Comparison of ENCODE assay signal across 33 cellular contexts in genomic region chr15:66633346-66633745, GRCh38.
DNase-seq lines count a peak whose midpoint lies in the region; ATAC-seq and TF ChIP-seq lines count a peak whose summit lies in the region.
"Had no signal": no experiment of that assay in that cellular context is flagged by ENCODE, and none has a peak within 500 bp of the region (broad histone marks: within the 10 kb centered on the region; RNA-seq: fewer than 3 reads in every experiment).

No MANE protein-coding gene starts in this region.

- H3K9ac ChIP-seq in colonic mucosa (ENCODE audit: low read depth in 2 of 2, low read length in 2 of 2) = no peak overlapping the region

- no peaks in the 10 kb centered on the region for H3K27me3 ChIP-seq in cardiac muscle cell
- no peaks in the 10 kb centered on the region for H3K27me3 ChIP-seq in heart right ventricle
- no peaks in the 10 kb centered on the region for H3K27me3 ChIP-seq in upper lobe of left lung
- H3K27me3 ChIP-seq in colonic mucosa = no peaks in the 10 kb centered on the region
- H3K27me3 ChIP-seq: esophagus squamous epithelium, hepatocyte, pancreas, vagina had no signal

- TF ChIP-seq EP300 in upper lobe of left lung (IDR thresholded peaks at IDR 0.05) = no peak

- TF ChIP-seq CTCF in cardiac muscle cell (IDR thresholded peaks at IDR 0.05; ENCODE audit: low read depth, low read length) = no peak
- no peak for TF ChIP-seq CTCF in heart right ventricle (IDR thresholded peaks at IDR 0.05)
- TF ChIP-seq CTCF in nephron progenitor cell (IDR thresholded peaks at IDR 0.05) = no peak
- TF ChIP-seq CTCF in upper lobe of left lung (IDR thresholded peaks at IDR 0.05) = no peak
- TF ChIP-seq CTCF in colonic mucosa (IDR thresholded peaks at IDR 0.05) = no peak

- intact Hi-C loops in heart right ventricle (cut with DNase I) = no loop called here
- intact Hi-C loops in dendritic cell treated with granulocyte-macrophage colony-stimulating factor and Interleukin-4, amounts not matched to agents 40 ng/mL and 50 ng/mL, for 4 days (cut with micrococcal nuclease) = no loop called here
- intact Hi-C loops in colonic mucosa (cut with DNase I) = no loop called here

- H3K4me1 ChIP-seq in cardiac muscle cell (ENCODE audit: low read depth) = peaks cover 53% of the 10 kb centered on the region
- peaks cover 0 to 36% (median 12%) of the 10 kb centered on the region in 9 donors for H3K4me1 ChIP-seq in heart right ventricle
- peaks cover 21 to 35% (median 25%) of the 10 kb centered on the region in 4 donors for H3K4me1 ChIP-seq in upper lobe of left lung
- no peaks in the 10 kb centered on the region for H3K4me1 ChIP-seq in colonic mucosa
- H3K4me1 ChIP-seq: esophagus squamous epithelium, pancreas, vagina had no signal

- DNase-seq in cardiac muscle cell (ENCODE audit: low read depth in 1 of 2, low spot score in 1 of 2) = no peak
- no peak for DNase-seq in heart right ventricle
- no peak for DNase-seq in nephron progenitor cell
- DNase-seq in upper lobe of left lung = no peak
- DNase-seq in colonic mucosa = no peak
- no peak for DNase-seq in anterior cingulate cortex (lab: John Stamatoyannopoulos, UW)
- DNase-seq in kidney glomerular epithelial cell (lab: John Stamatoyannopoulos, UW) = no peak
- DNase-seq: activated CD4-positive, alpha-beta T cell treated with anti-CD3 and anti-CD28 coated beads, Interleukin-2, amount 50 U/mL, for 4 hours; activated CD4-positive, CD25-positive, alpha-beta regulatory T cell; activated naive CD4-positive, alpha-beta T cell treated with Interleukin-2 at 50 U/mL for 16 hours; activated T-cell treated with anti-CD3 and anti-CD28 coated beads, Interleukin-2, amount 50 U/mL, for 72 hours; CD4-positive, alpha-beta memory T cell; effector memory CD8-positive, alpha-beta T cell; esophagus squamous epithelium; foreskin melanocyte; left colon; naive thymus-derived CD4-positive, alpha-beta T cell; NCI-H1092 treated with DMSO at 0.1 percent for 48 hours; NCI-H1930; NCI-H526; NK-92 treated with Interleukin-12 subunit alpha and Interleukin-12 subunit beta, amount 100 ng/mL, for 24 hours; pancreas; PC-9; retina; SHP77 treated with DMSO at 0.1 percent for 48 hours; stimulated activated CD4-positive, alpha-beta T cell treated with anti-CD3 and anti-CD28 coated beads, Interleukin-2, amount 100 ng/mL, for 24 hours; substantia nigra; SW 1271 had no signal

- H3K27me3 Mint-ChIP-seq in dendritic cell treated with granulocyte-macrophage colony-stimulating factor and Interleukin-4, amounts not matched to agents 40 ng/mL and 50 ng/mL, for 4 days = peaks cover 6% of the 10 kb centered on the region
- peaks cover 5% of the 10 kb centered on the region for H3K27me3 Mint-ChIP-seq in nephron progenitor cell (ENCODE audit: low read depth, poor library complexity)

- peak overlapping the region; percentile 96 for H3K27ac ChIP-seq in cardiac muscle cell
- peak overlapping the region in 1 of 10 donors; percentile 50 for H3K27ac ChIP-seq in heart right ventricle
- H3K27ac ChIP-seq in upper lobe of left lung = peak overlapping the region; percentile 77 to 87 (median 80)
- H3K27ac ChIP-seq in colonic mucosa = no peak overlapping the region
- H3K27ac ChIP-seq: esophagus squamous epithelium, hepatocyte, pancreas, PC-9, vagina had no signal

- TF ChIP-seq POLR2A in upper lobe of left lung (IDR thresholded peaks at IDR 0.05) = no peak

- H3K36me3 ChIP-seq in cardiac muscle cell = no peaks in the 10 kb centered on the region
- H3K36me3 ChIP-seq in heart right ventricle = no peaks in the 10 kb centered on the region
- no peaks in the 10 kb centered on the region for H3K36me3 ChIP-seq in upper lobe of left lung
- no peaks in the 10 kb centered on the region for H3K36me3 ChIP-seq in colonic mucosa
- H3K36me3 ChIP-seq: esophagus squamous epithelium, pancreas, vagina had no signal

- peaks cover 39% of the 10 kb centered on the region for H3K4me1 Mint-ChIP-seq in dendritic cell treated with granulocyte-macrophage colony-stimulating factor and Interleukin-4, amounts not matched to agents 40 ng/mL and 50 ng/mL, for 4 days (ENCODE audit: low read depth)
- peaks cover 77% of the 10 kb centered on the region for H3K4me1 Mint-ChIP-seq in nephron progenitor cell

- H3K36me3 Mint-ChIP-seq in dendritic cell treated with granulocyte-macrophage colony-stimulating factor and Interleukin-4, amounts not matched to agents 40 ng/mL and 50 ng/mL, for 4 days (ENCODE audit: low read depth) = no peaks in the 10 kb centered on the region
- no peaks in the 10 kb centered on the region for H3K36me3 Mint-ChIP-seq in nephron progenitor cell (ENCODE audit: low read depth)
- H3K36me3 Mint-ChIP-seq: brain; CD4-positive, alpha-beta memory T cell; naive thymus-derived CD4-positive, alpha-beta T cell had no signal

- H3K4me3 Mint-ChIP-seq in dendritic cell treated with granulocyte-macrophage colony-stimulating factor and Interleukin-4, amounts not matched to agents 40 ng/mL and 50 ng/mL, for 4 days = no peak overlapping the region
- no peak overlapping the region for H3K4me3 Mint-ChIP-seq in nephron progenitor cell
- H3K4me3 Mint-ChIP-seq: activated T-cell treated with anti-CD3 and anti-CD28 coated beads, Interleukin-2, amount 50 U/mL, for 72 hours; brain; CD4-positive, alpha-beta memory T cell; effector memory CD8-positive, alpha-beta T cell; naive thymus-derived CD4-positive, alpha-beta T cell had no signal

- ATAC-seq in heart right ventricle (no peak), upper lobe of left lung (ENCODE audit: low FRiP score in 2 of 2) (no peak)
- ATAC-seq: activated T-cell treated with anti-CD3 and anti-CD28 coated beads, Interleukin-2, amount 50 U/mL, for 72 hours; effector memory CD8-positive, alpha-beta T cell; GM12878; left colon; naive thymus-derived CD4-positive, alpha-beta T cell; pancreas had no signal

- H3K4me3 ChIP-seq in cardiac muscle cell = no peak overlapping the region
- no peak overlapping the region for H3K4me3 ChIP-seq in heart right ventricle
- no peak overlapping the region for H3K4me3 ChIP-seq in upper lobe of left lung
- no peak overlapping the region for H3K4me3 ChIP-seq in colonic mucosa
- H3K4me3 ChIP-seq: esophagus squamous epithelium, GM12878, hepatocyte, pancreas, PC-9, vagina had no signal

- peak overlapping the region; percentile 20 for H3K27ac Mint-ChIP-seq in dendritic cell treated with granulocyte-macrophage colony-stimulating factor and Interleukin-4, amounts not matched to agents 40 ng/mL and 50 ng/mL, for 4 days
- H3K27ac Mint-ChIP-seq in nephron progenitor cell = peak overlapping the region; percentile 5
- H3K27ac Mint-ChIP-seq: activated T-cell treated with anti-CD3 and anti-CD28 coated beads, Interleukin-2, amount 50 U/mL, for 72 hours; effector memory CD8-positive, alpha-beta T cell; naive thymus-derived CD4-positive, alpha-beta T cell had no signal

- H3K9me3 ChIP-seq in cardiac muscle cell (ENCODE audit: low read depth) = no peaks in the 10 kb centered on the region
- H3K9me3 ChIP-seq in heart right ventricle = no peaks in the 10 kb centered on the region
- no peaks in the 10 kb centered on the region for H3K9me3 ChIP-seq in upper lobe of left lung
- no peaks in the 10 kb centered on the region for H3K9me3 ChIP-seq in colonic mucosa
- H3K9me3 ChIP-seq: esophagus squamous epithelium, pancreas, vagina had no signal

- WGBS in heart right ventricle, 2 donors = 62 to 69% methylated on average over 11 of the region's 11 CpGs
- WGBS in upper lobe of left lung, 2 donors = 53 to 64% methylated on average over 5 to 11 of the region's 11 CpGs

- H3K9me3 Mint-ChIP-seq in dendritic cell treated with granulocyte-macrophage colony-stimulating factor and Interleukin-4, amounts not matched to agents 40 ng/mL and 50 ng/mL, for 4 days = no peaks in the 10 kb centered on the region
- no peaks in the 10 kb centered on the region for H3K9me3 Mint-ChIP-seq in nephron progenitor cell
- H3K9me3 Mint-ChIP-seq: activated T-cell treated with anti-CD3 and anti-CD28 coated beads, Interleukin-2, amount 50 U/mL, for 72 hours; brain; effector memory CD8-positive, alpha-beta T cell; naive thymus-derived CD4-positive, alpha-beta T cell had no signal
